In genomic region chr9:16898464-16898863, GRCh38 we compare ENCODE assay signal across 1 cellular context.
TF ChIP-seq lines count a peak whose summit lies in the region.

No MANE protein-coding gene starts in this region.

TF ChIP-seq in SK-N-SH treated with all-trans-retinoic acid at 6 μM for 48 hours, 23 proteins besides CTCF, POLR2A, EP300 and RAD21 (continued from another document):
- no peak for TF ChIP-seq TSHZ2 (CRISPR knock-in tag; IDR thresholded peaks at IDR 0.05)
- no peak for TF ChIP-seq RARB (CRISPR knock-in tag; IDR thresholded peaks at IDR 0.05)
- no peak for TF ChIP-seq OSR1 (CRISPR knock-in tag; IDR thresholded peaks at IDR 0.05)
